33 cellular contexts compared by ENCODE assay signal in the genomic region with DNA sequence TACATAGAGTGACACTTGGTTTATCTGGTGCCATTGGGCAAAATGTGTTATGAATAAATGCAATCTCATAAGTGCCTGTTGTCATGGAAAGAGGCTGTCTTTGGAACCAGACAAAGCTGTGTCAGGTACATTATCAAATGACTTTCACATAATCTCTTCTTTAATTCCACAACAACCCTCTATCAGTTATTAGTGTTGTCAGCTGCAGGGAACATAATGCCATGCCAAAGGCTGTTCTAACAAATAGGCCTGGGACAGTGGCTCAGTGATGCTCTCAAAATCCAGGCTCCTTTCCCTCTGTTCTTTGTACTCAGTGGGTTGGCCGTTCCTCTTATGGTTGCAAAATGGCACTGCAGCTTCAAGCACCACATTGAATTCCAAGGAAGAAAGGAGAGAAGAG.
"Had no signal": no experiment of that assay in that cellular context is flagged by ENCODE, and none has a peak within 500 bp of the region (broad histone marks: within the 10 kb centered on the region; RNA-seq: fewer than 3 reads in every experiment).

No MANE protein-coding gene starts in this region.

- H3K27ac ChIP-seq: body of pancreas, cardiac muscle cell, dorsolateral prefrontal cortex, WERI-Rb-1 had no signal

- H3K27me3 Mint-ChIP-seq: activated B cell treated with CpG ODN at 0.5 μM for 24 hours; activated naive CD4-positive, alpha-beta T cell treated with anti-CD3 and anti-CD28 coated beads, Interleukin-2, amount 50 U/mL, for 24 hours; activated naive CD8-positive, alpha-beta T cell treated with anti-CD3 and anti-CD28 coated beads for 36 hours; activated naive CD8-positive, alpha-beta T cell treated with anti-CD3 and anti-CD28 coated beads, Interleukin-2, amount 50 U/mL, for 24 hours; central memory CD8-positive, alpha-beta T cell; dendritic cell treated with granulocyte-macrophage colony-stimulating factor and Interleukin-4, amounts not matched to agents 40 ng/mL and 50 ng/mL, for 4 days; T-helper 17 cell had no signal

- ATAC-seq: activated CD4-positive, CD25-positive, alpha-beta regulatory T cell treated with anti-CD3 and anti-CD28 coated beads, Interleukin-2, amount 50 U/mL, for 24 hours; activated CD8-positive, alpha-beta T cell treated with anti-CD3 and anti-CD28 coated beads for 36 hours; activated naive CD8-positive, alpha-beta T cell treated with anti-CD3 and anti-CD28 coated beads, Interleukin-2, amount 50 U/mL, for 24 hours; activated T-cell treated with anti-CD3 and anti-CD28 coated beads, Interleukin-2, amount 50 U/mL, for 4 hours; activated T-helper 17 cell treated with anti-CD3 and anti-CD28 coated beads, Interleukin-2, amount 50 U/mL, for 72 hours; body of pancreas; gastroesophageal sphincter; T-helper 17 cell had no signal

- H3K36me3 ChIP-seq: adrenal gland, cardiac muscle cell, esophagus squamous epithelium, gastroesophageal sphincter, WERI-Rb-1 had no signal

- H3K4me1 Mint-ChIP-seq: activated B cell treated with CpG ODN at 0.5 μM for 24 hours; activated naive CD4-positive, alpha-beta T cell treated with anti-CD3 and anti-CD28 coated beads, Interleukin-2, amount 50 U/mL, for 24 hours; activated naive CD8-positive, alpha-beta T cell treated with anti-CD3 and anti-CD28 coated beads for 36 hours; activated naive CD8-positive, alpha-beta T cell treated with anti-CD3 and anti-CD28 coated beads, Interleukin-2, amount 50 U/mL, for 24 hours; central memory CD8-positive, alpha-beta T cell; T-helper 17 cell had no signal

- H3K27ac Mint-ChIP-seq: activated B cell treated with CpG ODN at 0.5 μM for 24 hours; activated CD8-positive, alpha-beta T cell treated with anti-CD3 and anti-CD28 coated beads for 36 hours; activated naive CD4-positive, alpha-beta T cell treated with anti-CD3 and anti-CD28 coated beads, Interleukin-2, amount 50 U/mL, for 24 hours; activated naive CD8-positive, alpha-beta T cell treated with anti-CD3 and anti-CD28 coated beads for 36 hours; activated naive CD8-positive, alpha-beta T cell treated with anti-CD3 and anti-CD28 coated beads, Interleukin-2, amount 50 U/mL, for 24 hours; activated T-helper 17 cell treated with anti-CD3 and anti-CD28 coated beads, Interleukin-2, amount 50 U/mL, for 72 hours; dendritic cell treated with granulocyte-macrophage colony-stimulating factor and Interleukin-4, amounts not matched to agents 40 ng/mL and 50 ng/mL, for 4 days; T-helper 17 cell; T-helper 2 cell treated with Interferon-gamma antibody and Interleukin-4, amounts not matched to agents 5 μg/mL and 100 μg/mL, for 36 hours had no signal

- H3K4me3 ChIP-seq: adrenal gland, body of pancreas, cardiac muscle cell, coronary artery, dorsolateral prefrontal cortex, esophagus squamous epithelium, gastroesophageal sphincter had no signal

- H3K27me3 ChIP-seq: adrenal gland, body of pancreas, cardiac muscle cell, dorsolateral prefrontal cortex, esophagus squamous epithelium, gastroesophageal sphincter had no signal

- H3K4me1 ChIP-seq: adrenal gland, body of pancreas had no signal

- H3K9me3 ChIP-seq: adrenal gland, body of pancreas, esophagus squamous epithelium, gastroesophageal sphincter had no signal

- H3K9me3 Mint-ChIP-seq: activated CD8-positive, alpha-beta T cell treated with anti-CD3 and anti-CD28 coated beads for 36 hours; activated naive CD4-positive, alpha-beta T cell treated with anti-CD3 and anti-CD28 coated beads, Interleukin-2, amount 50 U/mL, for 24 hours; activated naive CD8-positive, alpha-beta T cell treated with anti-CD3 and anti-CD28 coated beads for 36 hours; activated naive CD8-positive, alpha-beta T cell treated with anti-CD3 and anti-CD28 coated beads, Interleukin-2, amount 50 U/mL, for 24 hours; central memory CD8-positive, alpha-beta T cell; dendritic cell treated with granulocyte-macrophage colony-stimulating factor and Interleukin-4, amounts not matched to agents 40 ng/mL and 50 ng/mL, for 4 days; T-helper 2 cell treated with Interferon-gamma antibody and Interleukin-4, amounts not matched to agents 5 μg/mL and 100 μg/mL, for 36 hours had no signal

- H3K36me3 Mint-ChIP-seq: activated naive CD4-positive, alpha-beta T cell treated with anti-CD3 and anti-CD28 coated beads, Interleukin-2, amount 50 U/mL, for 24 hours; activated naive CD8-positive, alpha-beta T cell treated with anti-CD3 and anti-CD28 coated beads for 36 hours had no signal

- DNase-seq: activated B cell treated with CpG ODN at 0.5 μM for 24 hours; activated CD4-positive, alpha-beta T cell treated with anti-CD3 and anti-CD28 coated beads for 48 hours; activated CD4-positive, alpha-beta T cell treated with anti-CD3 and anti-CD28 coated beads, Interleukin-2, amount 50 U/mL, for 1 hour; activated CD4-positive, alpha-beta T cell treated with anti-CD3 and anti-CD28 coated beads, Interleukin-2, amount 50 U/mL, for 48 hours; activated CD8-positive, alpha-beta memory T cell treated with anti-CD3 and anti-CD28 coated beads for 24 hours; activated CD8-positive, alpha-beta T cell treated with anti-CD3 and anti-CD28 coated beads for 36 hours; activated effector memory CD4-positive, alpha-beta T cell treated with Interleukin-2 at 50 U/mL for 16 hours; activated gamma-delta T cell treated with Interleukin-2 at 50 U/mL for 16 hours; activated naive CD4-positive, alpha-beta T cell treated with Interleukin-2 at 50 U/mL for 16 hours; activated naive CD8-positive, alpha-beta T cell treated with anti-CD3 and anti-CD28 coated beads for 36 hours; activated naive CD8-positive, alpha-beta T cell treated with anti-CD3 and anti-CD28 coated beads, Interleukin-2, amount 50 U/mL, for 24 hours; activated T-cell treated with anti-CD3 and anti-CD28 coated beads, Interleukin-2, amount 50 U/mL, for 4 hours; adrenal gland; amygdala; aorta; body of pancreas; dorsolateral prefrontal cortex; effector memory CD4-positive, alpha-beta T cell; esophagus squamous epithelium; foreskin melanocyte; T-helper 1 cell; T-helper 17 cell; T1000; WERI-Rb-1 had no signal

- H3K4me3 Mint-ChIP-seq: activated B cell treated with CpG ODN at 0.5 μM for 24 hours; activated CD8-positive, alpha-beta T cell treated with anti-CD3 and anti-CD28 coated beads for 36 hours; activated naive CD4-positive, alpha-beta T cell treated with anti-CD3 and anti-CD28 coated beads, Interleukin-2, amount 50 U/mL, for 24 hours; activated naive CD8-positive, alpha-beta T cell treated with anti-CD3 and anti-CD28 coated beads for 36 hours; activated naive CD8-positive, alpha-beta T cell treated with anti-CD3 and anti-CD28 coated beads, Interleukin-2, amount 50 U/mL, for 24 hours; activated T-cell treated with anti-CD3 and anti-CD28 coated beads, Interleukin-2, amount 50 U/mL, for 4 hours; activated T-helper 17 cell treated with anti-CD3 and anti-CD28 coated beads, Interleukin-2, amount 50 U/mL, for 72 hours; central memory CD8-positive, alpha-beta T cell; dendritic cell treated with granulocyte-macrophage colony-stimulating factor and Interleukin-4, amounts not matched to agents 40 ng/mL and 50 ng/mL, for 4 days; T-helper 17 cell; T-helper 2 cell treated with Interferon-gamma antibody and Interleukin-4, amounts not matched to agents 5 μg/mL and 100 μg/mL, for 36 hours had no signal
